1 cellular context compared by ENCODE assay signal in the genomic region with DNA sequence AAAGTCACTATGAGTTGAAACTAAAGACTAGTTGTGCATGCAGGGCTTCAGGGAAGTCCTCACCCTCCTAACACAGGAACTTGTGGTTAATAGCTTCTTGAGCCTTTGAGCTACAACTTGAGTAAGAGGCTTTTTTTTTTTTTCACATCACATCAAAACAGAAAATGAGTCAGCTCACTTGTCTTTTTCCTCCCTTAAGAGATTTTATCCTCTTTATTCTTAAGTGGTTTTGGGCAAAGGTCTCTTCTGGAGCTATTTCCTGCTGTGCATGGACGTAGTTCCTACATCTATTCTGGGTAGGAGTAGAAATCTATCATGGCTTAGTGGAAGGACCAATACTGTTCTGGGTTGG.
TF ChIP-seq lines count a peak whose summit lies in the region.

No MANE protein-coding gene starts in this region.

TF ChIP-seq in SK-N-SH, 30 proteins besides CTCF, POLR2A, EP300 and RAD21 (continued from another document):
- TF ChIP-seq NRF1 (IDR thresholded peaks at IDR 0.05; ENCODE audit: low read depth, low read length) = no peak
- TF ChIP-seq FOXJ3 (CRISPR knock-in tag; IDR thresholded peaks at IDR 0.05) = no peak
